ENCODE assay signal across 1 cellular context in the genomic region with DNA sequence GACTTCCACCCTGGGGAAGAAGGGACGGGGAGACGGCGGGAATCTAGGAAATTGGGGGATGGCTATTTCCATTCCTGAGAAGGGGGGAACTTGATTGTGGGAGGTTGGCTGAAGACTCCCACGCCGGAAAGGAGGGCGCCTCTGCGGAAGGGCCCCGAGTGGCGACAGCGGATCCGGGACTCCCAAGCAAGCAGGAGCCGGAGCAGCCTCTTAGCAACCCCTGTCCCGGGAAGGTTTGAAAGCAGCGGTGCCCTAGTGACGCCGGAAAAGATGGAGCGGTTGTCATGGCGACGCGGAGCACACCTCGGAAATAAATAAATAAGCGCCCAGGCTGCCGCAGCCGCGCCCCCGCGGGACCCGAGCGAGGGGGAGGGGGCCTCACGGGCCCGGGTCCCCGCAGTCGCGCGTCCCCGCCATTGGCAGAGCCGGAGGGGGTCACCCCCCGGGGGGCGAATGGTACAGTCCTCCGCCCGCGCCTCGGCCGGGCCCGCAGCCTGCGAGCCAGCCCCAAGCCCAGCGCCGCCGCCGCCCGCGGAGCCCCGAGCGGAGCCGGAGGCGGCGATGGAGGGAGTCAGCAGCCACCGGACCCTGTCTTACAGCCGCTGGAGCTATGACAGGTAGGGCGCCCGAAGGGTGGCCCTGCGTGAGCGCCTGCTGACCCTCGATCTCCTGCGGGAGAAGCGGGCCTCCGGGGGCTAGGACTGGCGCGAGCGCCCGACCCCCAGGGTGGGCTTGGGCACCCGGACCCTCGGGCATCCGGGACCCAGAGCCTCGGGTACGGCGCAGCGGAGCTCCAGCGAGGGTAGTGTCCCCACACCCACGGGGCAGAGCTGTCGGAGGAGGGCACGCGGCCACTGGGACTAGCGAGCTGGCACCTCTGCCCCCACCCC.
A peak's percentile ranks its signal among the peaks of the same experiment; 100 is the strongest.
TF ChIP-seq lines count a peak whose summit lies in the region.

No MANE protein-coding gene starts in this region.

TF ChIP-seq in K562, 482 proteins besides CTCF, POLR2A, EP300 and RAD21 (continued from another document):
- TF ChIP-seq, protein P1, sequence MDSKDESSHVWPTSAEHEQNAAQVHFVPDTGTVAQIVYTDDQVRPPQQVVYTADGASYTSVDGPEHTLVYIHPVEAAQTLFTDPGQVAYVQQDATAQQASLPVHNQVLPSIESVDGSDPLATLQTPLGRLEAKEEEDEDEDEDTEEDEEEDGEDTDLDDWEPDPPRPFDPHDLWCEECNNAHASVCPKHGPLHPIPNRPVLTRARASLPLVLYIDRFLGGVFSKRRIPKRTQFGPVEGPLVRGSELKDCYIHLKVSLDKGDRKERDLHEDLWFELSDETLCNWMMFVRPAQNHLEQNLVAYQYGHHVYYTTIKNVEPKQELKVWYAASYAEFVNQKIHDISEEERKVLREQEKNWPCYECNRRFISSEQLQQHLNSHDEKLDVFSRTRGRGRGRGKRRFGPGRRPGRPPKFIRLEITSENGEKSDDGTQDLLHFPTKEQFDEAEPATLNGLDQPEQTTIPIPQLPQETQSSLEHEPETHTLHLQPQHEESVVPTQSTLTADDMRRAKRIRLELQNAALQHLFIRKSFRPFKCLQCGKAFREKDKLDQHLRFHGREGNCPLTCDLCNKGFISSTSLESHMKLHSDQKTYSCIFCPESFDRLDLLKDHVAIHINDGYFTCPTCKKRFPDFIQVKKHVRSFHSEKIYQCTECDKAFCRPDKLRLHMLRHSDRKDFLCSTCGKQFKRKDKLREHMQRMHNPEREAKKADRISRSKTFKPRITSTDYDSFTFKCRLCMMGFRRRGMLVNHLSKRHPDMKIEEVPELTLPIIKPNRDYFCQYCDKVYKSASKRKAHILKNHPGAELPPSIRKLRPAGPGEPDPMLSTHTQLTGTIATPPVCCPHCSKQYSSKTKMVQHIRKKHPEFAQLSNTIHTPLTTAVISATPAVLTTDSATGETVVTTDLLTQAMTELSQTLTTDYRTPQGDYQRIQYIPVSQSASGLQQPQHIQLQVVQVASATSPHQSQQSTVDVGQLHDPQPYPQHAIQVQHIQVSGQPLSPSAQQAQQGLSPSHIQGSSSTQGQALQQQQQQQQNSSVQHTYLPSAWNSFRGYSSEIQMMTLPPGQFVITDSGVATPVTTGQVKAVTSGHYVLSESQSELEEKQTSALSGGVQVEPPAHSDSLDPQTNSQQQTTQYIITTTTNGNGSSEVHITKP (IDR thresholded peaks at IDR 0.05; ENCODE audit: partially characterized antibody): peak; percentile 54
- TF ChIP-seq FIP1L1 (IDR thresholded peaks at IDR 0.05; ENCODE audit: low read depth, low read length, poor library complexity, severe bottlenecking): no peak
TF ChIP-seq in K562: peak in this region for 2.
